Comparison of ENCODE assay signal across 25 cellular contexts in the genomic region with DNA sequence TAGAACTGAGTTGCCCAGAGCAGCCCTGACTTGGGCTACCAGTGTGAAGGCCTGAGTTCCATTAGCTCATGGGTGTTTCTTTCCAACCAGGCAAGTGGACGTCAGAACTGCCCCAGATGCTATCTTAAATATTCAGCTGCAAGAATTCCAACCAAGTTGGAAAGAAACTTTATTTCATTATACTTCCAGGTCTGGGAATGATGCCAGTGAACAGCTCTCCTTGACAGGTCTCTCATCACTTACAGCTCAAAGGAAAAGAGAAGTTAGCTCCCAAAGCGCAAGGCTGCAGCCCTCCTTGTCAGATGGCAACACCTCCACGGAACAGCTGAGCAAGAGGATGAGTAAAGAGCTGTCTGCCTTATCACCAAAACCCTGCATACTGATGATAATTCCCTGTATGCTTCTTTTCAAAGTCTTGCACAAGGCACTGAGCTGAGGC.
DNase-seq lines count a peak whose midpoint lies in the region; ATAC-seq, FAIRE-seq and TF ChIP-seq lines count a peak whose summit lies in the region.
"Had no signal": no experiment of that assay in that cellular context is flagged by ENCODE, and none has a peak within 500 bp of the region (broad histone marks: within the 10 kb centered on the region; RNA-seq: fewer than 3 reads in every experiment).

No MANE protein-coding gene starts in this region.

- no peaks in the 10 kb centered on the region for H3K9me2 ChIP-seq in hepatocyte (replicated peaks; ENCODE audit: insufficient read depth)

- CTCF ChIA-PET in K562 (lab: Yijun Ruan, JAX; ENCODE audit: low intra/inter-chr PET ratio): no interaction called here
- CTCF ChIA-PET in CD4-positive, alpha-beta memory T cell (lab: Charles Lee; ENCODE audit: partially characterized antibody): interaction anchor here (0.8 to 2.1 kb wide), 8 partner anchors 9 to 492 kb away, joined by 3 to 10 read pairs (median 5); no protein-coding TSS in a partner anchor

- no peak for TF ChIP-seq EP300 in K562 (IDR thresholded peaks at IDR 0.05; ENCODE audit: low read length)

- H3K27ac ChIP-seq in K562 (ENCODE audit: extremely low read depth, low read depth, low read length) (no peak overlapping the region), hepatocyte (no peak overlapping the region), stomach smooth muscle (ENCODE audit: low read length) (peak overlapping the region; percentile 61)
- no peak overlapping the region for H3K27ac ChIP-seq in CD4-positive, alpha-beta memory T cell (ENCODE audit: low read depth, low read length)
- H3K27ac ChIP-seq: 22Rv1, PC-9, upper lobe of right lung had no signal

- H3K9me3 Mint-ChIP-seq in CD4-positive, alpha-beta memory T cell: peaks cover 0 to 2% (median 0%) of the 10 kb centered on the region in 8 donors
- H3K9me3 Mint-ChIP-seq: activated B cell treated with CpG ODN at 0.5 μM for 24 hours; activated naive CD4-positive, alpha-beta T cell treated with anti-CD3 and anti-CD28 coated beads, Interleukin-2, amount 50 U/mL, for 24 hours; H9; IgD-negative memory B cell had no signal

- no peak for FAIRE-seq in K562 (lab: Jason Lieb, UNC)
- FAIRE-seq: endothelial cell of umbilical vein had no signal

- intact Hi-C loops in K562 (cut with micrococcal nuclease): no loop called here
- intact Hi-C loops in CD4-positive, alpha-beta memory T cell (cut with micrococcal nuclease): no loop called here

- no peaks in the 10 kb centered on the region for H3K9me1 ChIP-seq in K562 (ENCODE audit: control insufficient read depth, insufficient read depth, low read length)

- H4K20me1 ChIP-seq in K562 (replicated peaks; ENCODE audit: control insufficient read depth, insufficient read depth, low read length) (no peaks in the 10 kb centered on the region), hepatocyte (ENCODE audit: insufficient read depth, poor library complexity, severe bottlenecking) (no peaks in the 10 kb centered on the region)

- H3K4me2 ChIP-seq in K562 (ENCODE audit: insufficient read depth, low read length): no peak overlapping the region
- no peak overlapping the region for H3K4me2 ChIP-seq in hepatocyte
- H3K4me2 ChIP-seq: PC-9 had no signal

- peaks cover 12 to 29% (median 18%) of the 10 kb centered on the region in 4 donors for H3K4me1 Mint-ChIP-seq in CD4-positive, alpha-beta memory T cell

- WGBS in K562 (ENCODE audit: insufficient coverage, low coverage, missing lambda C conversion rate): 0% methylated on average over 3 of the region's 3 CpGs
- 66% methylated on average over 3 of the region's 3 CpGs for WGBS in hepatocyte (ENCODE audit: low lambda C conversion rate, missing lambda C conversion rate)

- H3K4me3 Mint-ChIP-seq in CD4-positive, alpha-beta memory T cell: no peak overlapping the region
- H3K4me3 Mint-ChIP-seq: activated B cell treated with CpG ODN at 0.5 μM for 24 hours; activated naive CD4-positive, alpha-beta T cell treated with anti-CD3 and anti-CD28 coated beads, Interleukin-2, amount 50 U/mL, for 24 hours; H9; IgD-negative memory B cell; naive thymus-derived CD8-positive, alpha-beta T cell had no signal

- POLR2A ChIA-PET in K562 (lab: Yijun Ruan, JAX): interaction anchor here (1.4 kb wide), 1 partner anchor 9 kb away, joined by 4 read pairs; no protein-coding TSS in a partner anchor
- POLR2A ChIA-PET in CD4-positive, alpha-beta memory T cell (lab: Charles Lee; ENCODE audit: partially characterized antibody): no interaction called here

- no peak overlapping the region for H3K4me3 ChIP-seq in K562
- no peak overlapping the region for H3K4me3 ChIP-seq in hepatocyte
- H3K4me3 ChIP-seq in stomach smooth muscle (ENCODE audit: low read length in 2 of 2): no peak overlapping the region
- no peak overlapping the region for H3K4me3 ChIP-seq in CD4-positive, alpha-beta memory T cell (ENCODE audit: low read length in 2 of 2)
- H3K4me3 ChIP-seq: PC-9, upper lobe of right lung had no signal

- H2AFZ ChIP-seq in K562 (ENCODE audit: low read depth, low read length): no peak overlapping the region
- no peak overlapping the region for H2AFZ ChIP-seq in hepatocyte
- H2AFZ ChIP-seq: PC-9 had no signal

- no TSS peak for BruUV-seq in K562 (replicated peaks; lab: Mats Ljungman, UMichigan)

- TF ChIP-seq CTCF in K562 (IDR thresholded peaks at IDR 0.05 in 2 of 3, conservative IDR thresholded peaks at IDR 0.05 in 1 of 3; ENCODE audit: insufficient read depth in 2 of 3, low read depth in 1 of 3, low read length in 3 of 3) (no peak), hepatocyte (IDR thresholded peaks at IDR 0.05; ENCODE audit: poor library complexity) (no peak)

- H3K27ac Mint-ChIP-seq in CD4-positive, alpha-beta memory T cell: peak overlapping the region in 2 of 7 donors; percentile 13 to 67
- H3K27ac Mint-ChIP-seq: activated B cell treated with CpG ODN at 0.5 μM for 24 hours; activated naive CD4-positive, alpha-beta T cell treated with anti-CD3 and anti-CD28 coated beads, Interleukin-2, amount 50 U/mL, for 24 hours; H9; IgD-negative memory B cell had no signal

- no peak for TF ChIP-seq RAD21 in K562 (CRISPR knock-in tag; conservative IDR thresholded peaks at IDR 0.05 in 1 of 2, IDR thresholded peaks at IDR 0.05 in 1 of 2)

- no peaks in the 10 kb centered on the region for H3K27me3 Mint-ChIP-seq in CD4-positive, alpha-beta memory T cell
- H3K27me3 Mint-ChIP-seq: activated B cell treated with CpG ODN at 0.5 μM for 24 hours; activated naive CD4-positive, alpha-beta T cell treated with anti-CD3 and anti-CD28 coated beads, Interleukin-2, amount 50 U/mL, for 24 hours; IgD-negative memory B cell; naive thymus-derived CD8-positive, alpha-beta T cell had no signal

- no peaks in the 10 kb centered on the region for H3K36me3 ChIP-seq in K562 (ENCODE audit: control insufficient read depth, insufficient read depth, low read length)
- no peaks in the 10 kb centered on the region for H3K36me3 ChIP-seq in hepatocyte (replicated peaks; ENCODE audit: insufficient read depth, low read depth)
- no peaks in the 10 kb centered on the region for H3K36me3 ChIP-seq in stomach smooth muscle (ENCODE audit: control insufficient read depth in 2 of 2, insufficient read depth in 2 of 2, low read length in 2 of 2)
- no peaks in the 10 kb centered on the region for H3K36me3 ChIP-seq in CD4-positive, alpha-beta memory T cell (ENCODE audit: insufficient read depth, low read length)
- H3K36me3 ChIP-seq: upper lobe of right lung had no signal

- peaks cover 23 to 53% of the 10 kb centered on the region in 2 donors for H3K36me3 Mint-ChIP-seq in CD4-positive, alpha-beta memory T cell

- H3K4me1 ChIP-seq in K562 (replicated peaks in 1 of 2; ENCODE audit: control insufficient read depth in 2 of 2, insufficient read depth in 2 of 2, low read length in 2 of 2) (no peaks in the 10 kb centered on the region), hepatocyte (ENCODE audit: insufficient read depth) (peaks cover 9% of the 10 kb centered on the region), stomach smooth muscle (ENCODE audit: control insufficient read depth, insufficient read depth, low read length) (peaks cover 27% of the 10 kb centered on the region)
- no peaks in the 10 kb centered on the region for H3K4me1 ChIP-seq in CD4-positive, alpha-beta memory T cell (ENCODE audit: insufficient read depth, low read length)

- no peak overlapping the region for H3K9ac ChIP-seq in K562 (ENCODE audit: insufficient read depth in 1 of 2, low read depth in 2 of 2, low read length in 2 of 2)
- H3K9ac ChIP-seq in stomach smooth muscle (ENCODE audit: low read length in 2 of 2): no peak overlapping the region

- no peaks in the 10 kb centered on the region for H3K79me2 ChIP-seq in K562 (ENCODE audit: control insufficient read depth, insufficient read depth, low read length)
- no peaks in the 10 kb centered on the region for H3K79me2 ChIP-seq in hepatocyte

- ATAC-seq in K562: no peak
- ATAC-seq: left colon; naive thymus-derived CD8-positive, alpha-beta T cell; upper lobe of right lung had no signal

- H3K9me3 ChIP-seq in K562 (replicated peaks; ENCODE audit: control insufficient read depth, insufficient read depth, low read depth, low read length) (no peaks in the 10 kb centered on the region), hepatocyte (ENCODE audit: low read depth) (no peaks in the 10 kb centered on the region), stomach smooth muscle (ENCODE audit: control insufficient read depth in 2 of 2, low read length in 2 of 2) (no peaks in the 10 kb centered on the region)
- no peaks in the 10 kb centered on the region for H3K9me3 ChIP-seq in CD4-positive, alpha-beta memory T cell (ENCODE audit: control insufficient read depth in 1 of 2, low read length in 2 of 2)
- H3K9me3 ChIP-seq: upper lobe of right lung had no signal

- no peak for TF ChIP-seq POLR2A in K562 (conservative IDR thresholded peaks at IDR 0.05)

- DNase-seq in DMS 273 (lab: John Stamatoyannopoulos, UW; ENCODE audit: unreplicated experiment) (peak; percentile 58), DMS 273 treated with DMSO at 0.1 percent for 48 hours (lab: John Stamatoyannopoulos, UW) (no peak), K562 (ENCODE audit: extremely low read depth in 1 of 4, low spot score in 3 of 4) (no peak), hepatocyte (ENCODE audit: low spot score) (peak; percentile 61)
- DNase-seq in central memory CD4-positive, alpha-beta T cell: no peak
- DNase-seq in effector CD4-positive, alpha-beta T cell: no peak
- DNase-seq in CD4-positive, alpha-beta memory T cell: no peak
- DNase-seq: activated B cell treated with CpG ODN at 0.5 μM for 24 hours; activated CD4-positive, alpha-beta T cell treated with anti-CD3 and anti-CD28 coated beads, Interleukin-2, amount 50 U/mL, for 1 hour; H9; left colon; naive thymus-derived CD8-positive, alpha-beta T cell; NCI-H1092 treated with DMSO at 0.1 percent for 48 hours; NCI-H187; NCI-H2171; NCI-H524; PC-9; SHP77; stimulated activated CD4-positive, alpha-beta T cell treated with anti-CD3 and anti-CD28 coated beads, Interleukin-2, amount 100 ng/mL, for 24 hours; upper lobe of right lung had no signal

- in situ Hi-C loops in K562 (cut with MboI): loop anchor here (10.0 kb wide), 1 partner anchor 205 kb away; no protein-coding TSS in a partner anchor

- no peaks in the 10 kb centered on the region; a peak in 1 of 5 replicates for H3K27me3 ChIP-seq in K562 (ENCODE audit: control insufficient read depth in 2 of 2, insufficient read depth in 2 of 2, low read length in 2 of 2)
- no peaks in the 10 kb centered on the region for H3K27me3 ChIP-seq in hepatocyte
- no peaks in the 10 kb centered on the region for H3K27me3 ChIP-seq in stomach smooth muscle (ENCODE audit: control insufficient read depth in 1 of 2, insufficient read depth in 2 of 2, low read length in 2 of 2)
- H3K27me3 ChIP-seq in CD4-positive, alpha-beta memory T cell (ENCODE audit: insufficient read depth, low read length): no peaks in the 10 kb centered on the region
- H3K27me3 ChIP-seq: upper lobe of right lung had no signal

TF ChIP-seq in K562, 482 proteins besides CTCF, POLR2A, EP300 and RAD21:
- TF ChIP-seq FOSL1 (tag; conservative IDR thresholded peaks at IDR 0.05): 0 out of 2 replicates have a peak, but pooled peaks have one; percentile 32
- TF ChIP-seq TAF15 (IDR thresholded peaks at IDR 0.05; ENCODE audit: low read depth, low read length): no peak

Comparison
In these comparisons a context has a peak if more than half of its experiments do, and no peak if none do; other contexts are left out.
1. DNase-seq: peak in DMS 273 (single experiment) and hepatocyte (single experiment); none in DMS 273 treated with DMSO at 0.1 percent for 48 hours (single experiment), K562 (0 of 4), central memory CD4-positive, alpha-beta T cell (single experiment), effector CD4-positive, alpha-beta T cell (single experiment) and CD4-positive, alpha-beta memory T cell (0 of 5).